In the genomic region with DNA sequence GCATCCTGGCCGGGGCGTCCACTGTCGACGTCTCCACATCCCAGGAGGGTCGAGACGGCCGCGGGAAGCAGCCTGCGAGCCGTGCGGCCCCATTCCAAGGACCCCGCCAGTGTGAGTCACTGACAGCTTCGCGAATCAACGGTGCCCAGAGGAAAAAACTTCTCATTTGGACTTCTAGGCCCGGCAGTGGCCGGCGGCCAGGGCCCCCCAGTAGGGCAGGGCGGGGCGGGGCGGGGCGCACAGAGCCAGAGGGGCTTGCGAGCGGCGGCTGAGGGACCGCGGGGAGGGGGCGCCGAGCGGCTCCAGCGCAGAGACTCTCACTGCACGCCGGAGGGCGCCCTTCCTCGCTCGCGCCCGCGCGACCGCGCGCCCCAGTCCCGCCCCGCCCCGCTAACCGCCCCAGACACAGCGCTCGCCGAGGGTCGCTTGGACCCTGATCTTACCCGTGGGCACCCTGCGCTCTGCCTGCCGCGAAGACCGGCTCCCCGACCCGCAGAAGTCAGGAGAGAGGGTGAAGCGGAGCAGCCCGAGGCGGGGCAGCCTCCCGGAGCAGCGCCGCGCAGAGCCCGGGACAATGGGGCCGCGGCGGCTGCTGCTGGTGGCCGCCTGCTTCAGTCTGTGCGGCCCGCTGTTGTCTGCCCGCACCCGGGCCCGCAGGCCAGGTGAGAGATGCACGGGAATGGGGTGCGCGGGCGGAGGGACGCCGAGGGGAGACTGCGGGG, we compare ENCODE assay signal across 8 cellular contexts. TPM values are rescaled to one million over a fixed set of nuclear protein-coding genes. Genes with fewer than 3 reads are reported as not detected.
A peak's percentile ranks its signal among the peaks of the same experiment; 100 is the strongest.
DNase-seq lines count a peak whose midpoint lies in the region; ATAC-seq, FAIRE-seq and TF ChIP-seq lines count a peak whose summit lies in the region.

F2R (plus strand) TSS at position 393 of the 722 bp plus-strand sequence; CDS start at position 575, 182 bp downstream.

- H3K27ac Mint-ChIP-seq in astrocyte (ENCODE audit: unreplicated experiment), result peak within 1 kb of the TSS; percentile 75

- peaks cover 9% of the 10 kb centered on the region for H3K36me3 Mint-ChIP-seq in astrocyte (ENCODE audit: low read depth, unreplicated experiment)

- H3K4me3 ChIP-seq in BLaER1 treated with 17β-estradiol and CSF1 and Interleukin-3, amounts not matched to agents 10 nM and 100 nM, result peak within 1 kb of the TSS; percentile 64 to 80 (median 70)
- H3K4me3 ChIP-seq in astrocyte (ENCODE audit: insufficient read depth, low read depth, low read length) (peak within 1 kb of the TSS; percentile 81), right cardiac atrium (ENCODE audit: low read length) (peak within 1 kb of the TSS; percentile 83)

- H3K9me3 Mint-ChIP-seq in astrocyte (ENCODE audit: unreplicated experiment), result no peaks in the 10 kb centered on the region

- peaks cover 0 to 19% (median 9%) of the 10 kb centered on the region in 11 experiments; a peak in 11 of 22 replicates for H4K20me1 ChIP-seq in BLaER1 treated with 17β-estradiol and CSF1 and Interleukin-3, amounts not matched to agents 10 nM and 100 nM
- H4K20me1 ChIP-seq in astrocyte (ENCODE audit: insufficient read depth, low read length), result peaks cover 21% of the 10 kb centered on the region

- H3K36me3 ChIP-seq in BLaER1 treated with 17β-estradiol and CSF1 and Interleukin-3, amounts not matched to agents 10 nM and 100 nM, result no peaks in the 10 kb centered on the region; a peak in 2 of 22 replicates
- peaks cover 2% of the 10 kb centered on the region for H3K36me3 ChIP-seq in astrocyte (ENCODE audit: insufficient read depth, low read length)

- peak within 1 kb of the TSS in 4 of 11 experiments; percentile 7 to 43 (median 30); a peak in 3 of 22 replicates for H3K27ac ChIP-seq in BLaER1 treated with 17β-estradiol and CSF1 and Interleukin-3, amounts not matched to agents 10 nM and 100 nM
- peak within 1 kb of the TSS; percentile 77 for H3K27ac ChIP-seq in astrocyte (ENCODE audit: low read depth, low read length)
- peak within 1 kb of the TSS; percentile 25 for H3K27ac ChIP-seq in right cardiac atrium (ENCODE audit: low read length)

- under 1% methylated on average over 82 of the region's 82 CpGs for WGBS in right cardiac atrium

- H3K27me3 Mint-ChIP-seq in astrocyte (ENCODE audit: low read depth, unreplicated experiment), result no peaks in the 10 kb centered on the region

- peak within 1 kb of the TSS; percentile 79 for H2AFZ ChIP-seq in astrocyte (ENCODE audit: low read depth, low read length)

- no peak for FAIRE-seq in astrocyte (lab: Jason Lieb, UNC)

- peaks cover 0 to 24% (median 11%) of the 10 kb centered on the region in 11 experiments; a peak in 12 of 22 replicates for H3K9me3 ChIP-seq in BLaER1 treated with 17β-estradiol and CSF1 and Interleukin-3, amounts not matched to agents 10 nM and 100 nM (replicated peaks in 1 of 11)
- H3K9me3 ChIP-seq in astrocyte (ENCODE audit: insufficient read depth, low read depth, low read length) (no peaks in the 10 kb centered on the region), right cardiac atrium (ENCODE audit: control insufficient read depth, low read length) (no peaks in the 10 kb centered on the region)

- peaks cover 49% of the 10 kb centered on the region for H3K79me2 ChIP-seq in astrocyte (ENCODE audit: insufficient read depth, low read length)

- H3K4me1 Mint-ChIP-seq in astrocyte (ENCODE audit: low read depth, unreplicated experiment), result peaks cover 22% of the 10 kb centered on the region

- intact Hi-C loops in right cardiac atrium (cut with DNase I), result no loop called here

- H3K27me3 ChIP-seq in BLaER1 treated with 17β-estradiol and CSF1 and Interleukin-3, amounts not matched to agents 10 nM and 100 nM, result peaks cover 53 to 64% (median 60%) of the 10 kb centered on the region in 11 experiments
- H3K27me3 ChIP-seq in astrocyte (ENCODE audit: insufficient read depth, low read length) (no peaks in the 10 kb centered on the region), right cardiac atrium (ENCODE audit: control insufficient read depth, insufficient read depth) (no peaks in the 10 kb centered on the region)

- H3K4me2 ChIP-seq in BLaER1 treated with 17β-estradiol and CSF1 and Interleukin-3, amounts not matched to agents 10 nM and 100 nM, result peak within 1 kb of the TSS; percentile 93 to 100 (median 95)
- peak within 1 kb of the TSS; percentile 93 for H3K4me2 ChIP-seq in astrocyte (ENCODE audit: low read length)

- peaks cover 21 to 26% (median 23%) of the 10 kb centered on the region in 10 experiments for H3K4me1 ChIP-seq in BLaER1 treated with 17β-estradiol and CSF1 and Interleukin-3, amounts not matched to agents 10 nM and 100 nM
- peaks cover 32% of the 10 kb centered on the region for H3K4me1 ChIP-seq in astrocyte (ENCODE audit: insufficient read depth, low read length)
- H3K4me1 ChIP-seq in right cardiac atrium (ENCODE audit: control insufficient read depth, insufficient read depth, low read length), result no peaks in the 10 kb centered on the region

- ATAC-seq in GM19395 (IDR thresholded peaks at IDR 0.05; ENCODE audit: unreplicated experiment) (peak; percentile 55), HG03571 (IDR thresholded peaks at IDR 0.05; ENCODE audit: unreplicated experiment) (peak; percentile 60), right cardiac atrium (peak; percentile 86 to 89), HG03439 (IDR thresholded peaks at IDR 0.05; ENCODE audit: unreplicated experiment) (no peak)

- no peak for TF ChIP-seq CTCF in astrocyte (IDR thresholded peaks at IDR 0.05; ENCODE audit: insufficient read depth, low read depth, low read length)

- peak within 1 kb of the TSS; percentile 95 for H3K4me3 Mint-ChIP-seq in astrocyte (ENCODE audit: unreplicated experiment)

- peak within 1 kb of the TSS; percentile 52 to 80 (median 70) for H3K9ac ChIP-seq in BLaER1 treated with 17β-estradiol and CSF1 and Interleukin-3, amounts not matched to agents 10 nM and 100 nM
- peak within 1 kb of the TSS; percentile 90 for H3K9ac ChIP-seq in astrocyte (ENCODE audit: low read length)

- DNase-seq in T follicular helper cell (ENCODE audit: low read depth), result peak; percentile 32
- DNase-seq in astrocyte (ENCODE audit: low read depth), result peak; percentile 69
- peak; percentile 80 to 85 (median 83) for DNase-seq in right cardiac atrium
- DNase-seq in retina, result peak; percentile 89

RNA-seq across cellular contexts. Expression of gene F2R, which starts in this region (rescaled TPM):
- total RNA-seq in astrocyte (285 and 331 TPM in 2 replicates), right cardiac atrium (10 to 100 TPM in 1 of 4 donors, 1 to 10 TPM in 3; 6.4 to 22.1 (median 8.5) TPM)
- 4.3 TPM for polyA plus RNA-seq in right cardiac atrium

Comparison
In these comparisons a context has a peak if more than half of its experiments do, and no peak if none do; other contexts are left out.
1. RNA of gene F2R (total RNA-seq): 285 to 331 TPM in astrocyte; 6.4 to 22.1 TPM in right cardiac atrium; every median in the first group is over 10 times any median in the second.
2. DNase-seq: peak in every context shown above with its lines; median percentile 89 in retina; 83 in right cardiac atrium; 69 in astrocyte; 32 in T follicular helper cell.
3. Peak in every context shown above with its lines, with median percentiles within 50 percentile points of each other: H3K4me3 ChIP-seq.